25 cellular contexts compared by ENCODE assay signal in genomic region chr15:78261062-78261461, GRCh38. TPM values are rescaled to one million over a fixed set of nuclear protein-coding genes. Genes with fewer than 3 reads are reported as not detected.
"Had no signal": no experiment of that assay in that cellular context is flagged by ENCODE, and none has a peak within 500 bp of the region (broad histone marks: within the 10 kb centered on the region; RNA-seq: fewer than 3 reads in every experiment).

No MANE protein-coding gene starts in this region.

- H3K27me3 Mint-ChIP-seq: stimulated activated memory B cell treated with anti-CD40 and anti-IgM and Interleukin-4, amounts not matched to agents 10 μg/mL and 1 μg/mL and 100 μg/mL, for 72 hours had no signal

- H3K36me3 Mint-ChIP-seq: naive B cell; stimulated activated memory B cell treated with anti-CD40 and anti-IgM and Interleukin-4, amounts not matched to agents 10 μg/mL and 1 μg/mL and 100 μg/mL, for 72 hours had no signal

- H3K27ac ChIP-seq: epithelial cell of prostate, esophagus muscularis mucosa, hepatocyte, parathyroid adenoma, spleen, thyroid gland, upper lobe of left lung, uterus had no signal

- H3K27me3 ChIP-seq: esophagus muscularis mucosa, hepatocyte, spleen, thyroid gland, upper lobe of left lung, uterus had no signal

- H3K9me3 ChIP-seq: esophagus muscularis mucosa, spleen, thyroid gland, upper lobe of left lung, uterus had no signal

- H3K27ac Mint-ChIP-seq: effector memory CD8-positive, alpha-beta T cell; naive B cell; stimulated activated memory B cell treated with anti-CD40 and anti-IgM and Interleukin-4, amounts not matched to agents 10 μg/mL and 1 μg/mL and 100 μg/mL, for 72 hours had no signal

- H3K4me1 ChIP-seq: uterus had no signal

- ATAC-seq: effector memory CD8-positive, alpha-beta T cell; left colon; left ventricle myocardium superior; sciatic nerve; stimulated activated memory B cell treated with anti-CD40 and anti-IgM and Interleukin-4, amounts not matched to agents 10 μg/mL and 1 μg/mL and 100 μg/mL, for 72 hours; stimulated activated naive CD8-positive, alpha-beta T cell treated with anti-CD3 and anti-CD28 coated beads, Interleukin-15, amount 100 ng/mL, for 72 hours had no signal

- DNase-seq: effector memory CD8-positive, alpha-beta T cell; kidney; left colon; left ventricle myocardium superior; mesendoderm; naive B cell; spleen; stimulated activated CD4-positive, alpha-beta T cell treated with anti-CD3 and anti-CD28 coated beads, Interleukin-15, amount 100 ng/mL, for 24 hours; stimulated activated CD4-positive, alpha-beta T cell treated with anti-CD3 and anti-CD28 coated beads, Interleukin-1b, Interleukin-23, amount 100 ng/mL, for 48 hours; stimulated activated CD4-positive, alpha-beta T cell treated with anti-CD3 and anti-CD28 coated beads, Interleukin-4, amount 100 ng/mL, for 24 hours; stimulated activated naive CD8-positive, alpha-beta T cell treated with anti-CD3 and anti-CD28 coated beads, Interleukin-15, amount 100 ng/mL, for 72 hours; thyroid gland; upper lobe of left lung; uterus had no signal

- H3K4me3 Mint-ChIP-seq: effector memory CD8-positive, alpha-beta T cell; nephron; stimulated activated memory B cell treated with anti-CD40 and anti-IgM and Interleukin-4, amounts not matched to agents 10 μg/mL and 1 μg/mL and 100 μg/mL, for 72 hours; stimulated activated naive CD8-positive, alpha-beta T cell treated with anti-CD3 and anti-CD28 coated beads, Interleukin-15, amount 100 ng/mL, for 72 hours had no signal

- H3K9me3 Mint-ChIP-seq: effector memory CD8-positive, alpha-beta T cell; naive B cell; nephron; stimulated activated memory B cell treated with anti-CD40 and anti-IgM and Interleukin-4, amounts not matched to agents 10 μg/mL and 1 μg/mL and 100 μg/mL, for 72 hours; stimulated activated naive CD8-positive, alpha-beta T cell treated with anti-CD3 and anti-CD28 coated beads, Interleukin-15, amount 100 ng/mL, for 72 hours had no signal

- H3K36me3 ChIP-seq: esophagus muscularis mucosa, spleen, thyroid gland, upper lobe of left lung, uterus had no signal

- H3K4me3 ChIP-seq: esophagus muscularis mucosa, hepatocyte, lung, spleen, thyroid gland, upper lobe of left lung, uterus had no signal

RNA-seq across cellular contexts. Expression of gene ACSBG1, which starts 26.7 kb away (rescaled TPM):
- total RNA-seq: omental fat pad, pulmonary artery endothelial cell, subcutaneous adipose tissue, thyroid gland had no signal
